Comparison of ENCODE assay signal across 10 cellular contexts in genomic region chr17:45313927-45314760, GRCh38. TPM values are rescaled to one million over a fixed set of nuclear protein-coding genes. Genes with fewer than 3 reads are reported as not detected.
DNase-seq lines count a peak whose midpoint lies in the region; ATAC-seq and TF ChIP-seq lines count a peak whose summit lies in the region.
"Had no signal": no experiment of that assay in that cellular context is flagged by ENCODE, and none has a peak within 500 bp of the region (broad histone marks: within the 10 kb centered on the region; RNA-seq: fewer than 3 reads in every experiment).

No MANE protein-coding gene starts in this region.

- peaks cover 69 to 77% of the 10 kb centered on the region in 2 donors for H3K4me1 Mint-ChIP-seq in natural killer cell treated with Interleukin-12 subunit alpha and Interleukin-12 subunit beta and Interleukin-15 and Interleukin-18, amount 100 ng/mL, for 72 hours (ENCODE audit: low read depth in 2 of 2)

- no peaks in the 10 kb centered on the region for H3K36me3 ChIP-seq in KMS-11 (ENCODE audit: insufficient read depth)
- H3K36me3 ChIP-seq in breast epithelium: no peaks in the 10 kb centered on the region

- DNase-seq in AG10803 (ENCODE audit: low read depth) (no peak), breast epithelium (ENCODE audit: low spot score in 2 of 2) (no peak), GM20000 (ENCODE audit: low spot score) (no peak), foreskin keratinocyte (no peak)
- no peak for DNase-seq in natural killer cell treated with Interleukin-12 subunit alpha and Interleukin-12 subunit beta and Interleukin-15 and Interleukin-18, amount 100 ng/mL, for 72 hours (ENCODE audit: low spot score)
- DNase-seq: NCI-H510A had no signal

- TF ChIP-seq CTCF in AG10803 (conservative IDR thresholded peaks at IDR 0.05; ENCODE audit: low read length) (no peak), KMS-11 (conservative IDR thresholded peaks at IDR 0.05; ENCODE audit: low read depth, low read length) (no peak), breast epithelium (IDR thresholded peaks at IDR 0.05) (no peak), GM20000 (IDR thresholded peaks at IDR 0.05; ENCODE audit: extremely low read depth, missing control alignments) (no peak), foreskin keratinocyte (conservative IDR thresholded peaks at IDR 0.05) (no peak)

- H3K27me3 ChIP-seq in KMS-11 (ENCODE audit: insufficient read depth, low read depth): no peaks in the 10 kb centered on the region
- H3K27me3 ChIP-seq in breast epithelium: no peaks in the 10 kb centered on the region
- H3K27me3 ChIP-seq in foreskin keratinocyte: no peaks in the 10 kb centered on the region

- no peaks in the 10 kb centered on the region for H3K9me3 ChIP-seq in breast epithelium

- H3K9me3 Mint-ChIP-seq in natural killer cell treated with Interleukin-12 subunit alpha and Interleukin-12 subunit beta and Interleukin-15 and Interleukin-18, amount 100 ng/mL, for 72 hours: no peaks in the 10 kb centered on the region

- H3K4me1 ChIP-seq in KMS-11 (ENCODE audit: low read depth, poor library complexity, severe bottlenecking) (peaks cover 73% of the 10 kb centered on the region), breast epithelium (peaks cover 19 to 51% of the 10 kb centered on the region in 2 donors), foreskin keratinocyte (peaks cover 42% of the 10 kb centered on the region)

- peak overlapping the region; percentile 92 for H3K4me2 ChIP-seq in KMS-11

- H3K27ac Mint-ChIP-seq in natural killer cell treated with Interleukin-12 subunit alpha and Interleukin-12 subunit beta and Interleukin-15 and Interleukin-18, amount 100 ng/mL, for 72 hours: peak overlapping the region; percentile 96 to 98

- peak overlapping the region; percentile 90 for H3K4me3 ChIP-seq in AG10803 (ENCODE audit: low read length)
- H3K4me3 ChIP-seq in KMS-11 (IDR thresholded peaks at IDR 0.05; ENCODE audit: insufficient read depth, low read depth, low read length): no peak overlapping the region
- H3K4me3 ChIP-seq in breast epithelium: peak overlapping the region in 2 of 3 donors; percentile 82 to 87

- no peak for ATAC-seq in natural killer cell treated with Interleukin-12 subunit alpha and Interleukin-12 subunit beta and Interleukin-15 and Interleukin-18, amount 100 ng/mL, for 72 hours
- no peak for ATAC-seq in HG03432 (IDR thresholded peaks at IDR 0.05; ENCODE audit: unreplicated experiment)
- no peak for ATAC-seq in GM19467 (IDR thresholded peaks at IDR 0.05; ENCODE audit: unreplicated experiment)
- ATAC-seq in foreskin keratinocyte: no peak
- ATAC-seq: left lobe of liver had no signal

- no peaks in the 10 kb centered on the region for H4K20me1 ChIP-seq in KMS-11 (ENCODE audit: insufficient read depth)

- H3K27ac ChIP-seq in KMS-11 (peak overlapping the region; percentile 89), breast epithelium (peak overlapping the region; percentile 97), foreskin keratinocyte (no peak overlapping the region)

- peaks cover 70% of the 10 kb centered on the region for H3K79me2 ChIP-seq in KMS-11 (ENCODE audit: insufficient read depth, low read depth)

- H2AFZ ChIP-seq in KMS-11 (ENCODE audit: low read depth): no peak overlapping the region

- peak overlapping the region; percentile 64; the same call in 1 of the 2 replicates for H3K9ac ChIP-seq in KMS-11

- peak overlapping the region; percentile 100 for H3K4me3 Mint-ChIP-seq in natural killer cell treated with Interleukin-12 subunit alpha and Interleukin-12 subunit beta and Interleukin-15 and Interleukin-18, amount 100 ng/mL, for 72 hours

- no peaks in the 10 kb centered on the region for H3K27me3 Mint-ChIP-seq in natural killer cell treated with Interleukin-12 subunit alpha and Interleukin-12 subunit beta and Interleukin-15 and Interleukin-18, amount 100 ng/mL, for 72 hours

- peaks cover 29% of the 10 kb centered on the region for H3K36me3 Mint-ChIP-seq in natural killer cell treated with Interleukin-12 subunit alpha and Interleukin-12 subunit beta and Interleukin-15 and Interleukin-18, amount 100 ng/mL, for 72 hours

- intact Hi-C loops in breast epithelium (cut with DNase I; ENCODE audit: low total_unique reads): no loop called here

- TF ChIP-seq POLR2A in breast epithelium (IDR thresholded peaks at IDR 0.05): no peak

RNA-seq across cellular contexts. Expression of gene MAP3K14, which starts 2.7 kb away (rescaled TPM):
- total RNA-seq in breast epithelium: 10 to 100 TPM in 1 of 3 donors, 1 to 10 TPM in 2; 4.3 to 12.3 (median 6.9) TPM
- 10 to 100 TPM; 65.9 to 75.4 TPM for total RNA-seq in natural killer cell treated with Interleukin-12 subunit alpha and Interleukin-12 subunit beta and Interleukin-15 and Interleukin-18, amount 100 ng/mL, for 72 hours
- total RNA-seq in foreskin keratinocyte: 4.5 and 6.4 TPM in 2 replicates
- 4.8 and 7.1 TPM in 2 replicates for polyA plus RNA-seq in foreskin keratinocyte

RNA-seq across cellular contexts. Expression of gene SPATA32, which starts 52.2 kb away (rescaled TPM):
- total RNA-seq in breast epithelium (under 1 TPM in 1 of 3 donors, not detected in 2; 0.44 TPM), foreskin keratinocyte (not detected in 2 replicates)
- under 1 TPM; 0.62 to 0.81 TPM for total RNA-seq in natural killer cell treated with Interleukin-12 subunit alpha and Interleukin-12 subunit beta and Interleukin-15 and Interleukin-18, amount 100 ng/mL, for 72 hours
- polyA plus RNA-seq in foreskin keratinocyte: not detected in 2 replicates
- total RNA-seq: left lobe of liver had no signal
